Comparison of ENCODE assay signal across 8 cellular contexts in the genomic region with DNA sequence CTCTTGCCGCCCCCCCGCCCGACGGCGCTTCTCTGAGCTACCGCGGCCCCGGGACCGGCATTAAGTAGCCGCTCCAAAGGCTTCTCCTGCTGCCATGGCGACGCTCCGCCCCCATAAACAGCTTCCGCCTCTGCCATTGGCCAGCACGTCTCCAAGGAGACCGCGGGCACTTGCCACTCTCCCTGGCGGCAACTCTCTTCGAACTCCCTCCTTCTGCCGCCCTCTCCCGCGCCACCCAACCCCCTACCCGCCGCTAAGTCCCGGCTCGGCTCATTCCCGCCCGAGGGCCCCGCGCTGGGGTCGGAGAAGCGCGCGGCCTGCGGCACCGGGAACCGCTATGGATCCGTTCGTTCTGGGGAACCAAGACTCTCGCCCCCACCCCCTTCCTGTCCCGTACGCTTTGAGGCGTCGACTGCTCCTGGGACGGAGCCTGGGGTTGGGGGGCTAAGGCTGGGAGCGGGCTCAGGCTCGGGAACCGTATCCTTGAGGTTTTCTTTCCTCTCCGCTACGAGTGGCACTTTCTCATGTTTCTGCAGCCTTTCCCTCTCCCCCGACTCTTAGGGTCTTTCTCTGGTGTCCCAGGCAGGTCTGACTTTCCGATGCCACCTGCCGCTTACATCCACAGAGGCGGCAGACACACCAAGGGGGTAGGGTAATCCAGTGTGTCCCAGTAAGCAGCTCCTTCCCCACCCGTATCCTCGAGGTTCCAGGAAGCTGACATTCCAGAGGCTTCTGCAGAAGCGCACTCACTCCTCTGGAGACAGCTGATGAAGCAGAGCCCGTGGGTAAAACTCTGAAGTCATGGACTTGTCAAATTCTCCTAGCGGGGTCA. TPM values are rescaled to one million over a fixed set of nuclear protein-coding genes. Genes with fewer than 3 reads are reported as not detected.
A peak's percentile ranks its signal among the peaks of the same experiment; 100 is the strongest.
DNase-seq lines count a peak whose midpoint lies in the region; ATAC-seq and TF ChIP-seq lines count a peak whose summit lies in the region.

A gene with protein sequence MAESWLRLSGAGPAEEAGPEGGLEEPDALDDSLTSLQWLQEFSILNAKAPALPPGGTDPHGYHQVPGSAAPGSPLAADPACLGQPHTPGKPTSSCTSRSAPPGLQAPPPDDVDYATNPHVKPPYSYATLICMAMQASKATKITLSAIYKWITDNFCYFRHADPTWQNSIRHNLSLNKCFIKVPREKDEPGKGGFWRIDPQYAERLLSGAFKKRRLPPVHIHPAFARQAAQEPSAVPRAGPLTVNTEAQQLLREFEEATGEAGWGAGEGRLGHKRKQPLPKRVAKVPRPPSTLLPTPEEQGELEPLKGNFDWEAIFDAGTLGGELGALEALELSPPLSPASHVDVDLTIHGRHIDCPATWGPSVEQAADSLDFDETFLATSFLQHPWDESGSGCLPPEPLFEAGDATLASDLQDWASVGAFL (minus strand): TSS at position 34 of the 832 bp plus-strand sequence. CDS start 850 bp downstream, outside the sequence.

- 4 to 6% methylated on average over 54 to 59 of the region's 59 CpGs for WGBS in lower leg skin, 2 donors

- peak; percentile 73 for ATAC-seq in GM18520 (IDR thresholded peaks at IDR 0.05; ENCODE audit: unreplicated experiment)
- peak; percentile 72 for ATAC-seq in HG03565 (IDR thresholded peaks at IDR 0.05; ENCODE audit: unreplicated experiment)

- DNase-seq in NCI-H69 (lab: John Stamatoyannopoulos, UW): peak; percentile 98
- peak; percentile 85 to 86 for DNase-seq in activated CD4-positive, alpha-beta T cell treated with anti-CD3 and anti-CD28 coated beads, Interleukin-2, amount 50 U/mL, for 4 hours
- peak; percentile 79 to 96 (median 92) for DNase-seq in dorsolateral prefrontal cortex
- DNase-seq in lower leg skin (ENCODE audit: low spot score in 2 of 2): peak; percentile 84 to 96
- DNase-seq in stimulated activated CD4-positive, alpha-beta T cell treated with anti-CD3 and anti-CD28 coated beads, Interleukin-2, amount 100 ng/mL, for 48 hours: peak; percentile 87 to 93

- no peak for TF ChIP-seq CTCF in 22Rv1 (IDR thresholded peaks at IDR 0.05)
- peak in 3 of 56 donors; percentile 10 to 21 (median 13) for TF ChIP-seq CTCF in dorsolateral prefrontal cortex (IDR thresholded peaks at IDR 0.05 in 54 of 56, conservative IDR thresholded peaks at IDR 0.05 in 2 of 56; ENCODE audit: low read depth in 1 of 56, partially characterized antibody in 56 of 56)
- no peak for TF ChIP-seq CTCF in lower leg skin (IDR thresholded peaks at IDR 0.05)

- peak within 1 kb of the TSS; percentile 26 to 71 (median 52) for H3K4me3 ChIP-seq in dorsolateral prefrontal cortex
- H3K4me3 ChIP-seq in lower leg skin (ENCODE audit: low read depth, poor library complexity, severe bottlenecking): peak within 1 kb of the TSS; percentile 19

- no peak for TF ChIP-seq POLR2A in lower leg skin (IDR thresholded peaks at IDR 0.05)

- H3K27ac ChIP-seq in 22Rv1: peak within 1 kb of the TSS; percentile 45
- H3K27ac ChIP-seq in dorsolateral prefrontal cortex: peak within 1 kb of the TSS in 2 of 59 donors; percentile 13 to 27

- intact Hi-C loops in dorsolateral prefrontal cortex (cut with DNase I) (no loop called here), lower leg skin (cut with DNase I; ENCODE audit: low total_unique reads) (no loop called here)

- peaks cover 0 to 40% (median 25%) of the 10 kb centered on the region in 45 donors for H3K27me3 ChIP-seq in dorsolateral prefrontal cortex

RNA-seq across cellular contexts. Expression of the gene that starts here (rescaled TPM):
- total RNA-seq in dorsolateral prefrontal cortex (10 to 100 TPM in 5 of 120 experiments, 1 to 10 TPM in 102, under 1 TPM in 13; 0.39 to 24.1 (median 2.3) TPM), lower leg skin (1 to 10 TPM; 1.2 to 2.4 (median 1.8) TPM)
